In genomic region chr2:170973492-170974303, GRCh38 we compare ENCODE assay signal across 8 cellular contexts. TPM values are rescaled to one million over a fixed set of nuclear protein-coding genes. Genes with fewer than 3 reads are reported as not detected.
DNase-seq lines count a peak whose midpoint lies in the region; ATAC-seq and TF ChIP-seq lines count a peak whose summit lies in the region.

No MANE protein-coding gene starts in this region.

- no peaks in the 10 kb centered on the region for H3K27me3 Mint-ChIP-seq in T-helper 1 cell treated with Interleukin-12 subunit alpha and Interleukin-12 subunit beta and Interleukin-4 antibody, amounts not matched to agents 30 μg/mL and 1 μg/mL, for 36 hours (ENCODE audit: low read depth)

- no peaks in the 10 kb centered on the region for H3K36me3 Mint-ChIP-seq in T-helper 1 cell treated with Interleukin-12 subunit alpha and Interleukin-12 subunit beta and Interleukin-4 antibody, amounts not matched to agents 30 μg/mL and 1 μg/mL, for 36 hours (ENCODE audit: low read depth)

- no peaks in the 10 kb centered on the region for H3K36me3 ChIP-seq in uterus

- peak; percentile 95 to 96 for ATAC-seq in right cardiac atrium

- no peaks in the 10 kb centered on the region for H3K27me3 ChIP-seq in right cardiac atrium (ENCODE audit: control insufficient read depth, insufficient read depth)
- no peaks in the 10 kb centered on the region for H3K27me3 ChIP-seq in uterus

- DNase-seq in HFF-Myc (ENCODE audit: extremely low read depth, low read depth) (peak; percentile 50), MV-4-11 (lab: John Stamatoyannopoulos, UW) (peak; percentile 53), right cardiac atrium (peak; percentile 86 to 95 (median 94)), pulmonary artery endothelial cell (ENCODE audit: low read depth, low spot score) (peak; percentile 39), uterus (peak; percentile 80 to 87)

- intact Hi-C loops in right cardiac atrium (cut with DNase I) (loop anchor here (2.0 to 5.0 kb wide), 3 partner anchors 189 to 444 kb away; partner anchors contain the start of gene TLK1 (in 1 of the 4)), uterus (cut with DNase I; ENCODE audit: low total_unique reads) (loop anchor here (5.0 kb wide), 1 partner anchor 449 kb away; no protein-coding TSS in a partner anchor)

- H3K4me1 ChIP-seq in right cardiac atrium (ENCODE audit: control insufficient read depth, insufficient read depth, low read length) (no peaks in the 10 kb centered on the region), uterus (no peaks in the 10 kb centered on the region)

- peak; percentile 39 to 49 for TF ChIP-seq POLR2A in uterus (IDR thresholded peaks at IDR 0.05)

- H3K9me3 ChIP-seq in right cardiac atrium (ENCODE audit: control insufficient read depth, low read length) (no peaks in the 10 kb centered on the region), uterus (no peaks in the 10 kb centered on the region)

- 5% methylated on average over 67 of the region's 67 CpGs for WGBS in right cardiac atrium

- peak; percentile 80; the same call in 2 of the 3 replicates for TF ChIP-seq CTCF in GM12872 (IDR thresholded peaks at IDR 0.05; ENCODE audit: insufficient read depth, low read depth, low read length)
- peak; percentile 73 for TF ChIP-seq CTCF in HFF-Myc (IDR thresholded peaks at IDR 0.05; ENCODE audit: low read depth, low read length, missing control alignments)
- peak; percentile 85 to 99 (median 98) for TF ChIP-seq CTCF in uterus (IDR thresholded peaks at IDR 0.05)

- H3K4me3 ChIP-seq in HFF-Myc (replicated peaks; ENCODE audit: low read depth, low read length) (peak overlapping the region; percentile 56), right cardiac atrium (ENCODE audit: low read length) (peak overlapping the region; percentile 77), uterus (peak overlapping the region; percentile 63 to 71)

- peaks cover 4% of the 10 kb centered on the region for H3K4me1 Mint-ChIP-seq in T-helper 1 cell treated with Interleukin-12 subunit alpha and Interleukin-12 subunit beta and Interleukin-4 antibody, amounts not matched to agents 30 μg/mL and 1 μg/mL, for 36 hours (ENCODE audit: low read depth)

- H3K4me3 Mint-ChIP-seq in T-helper 1 cell treated with Interleukin-12 subunit alpha and Interleukin-12 subunit beta and Interleukin-4 antibody, amounts not matched to agents 30 μg/mL and 1 μg/mL, for 36 hours, result peak overlapping the region; percentile 73

- H3K27ac ChIP-seq in angular gyrus (ENCODE audit: low read depth, low read length) (peak overlapping the region; percentile 52), right cardiac atrium (ENCODE audit: low read length) (peak overlapping the region; percentile 39), uterus (peak overlapping the region; percentile 86 to 88)

- no peaks in the 10 kb centered on the region for H3K9me3 Mint-ChIP-seq in T-helper 1 cell treated with Interleukin-12 subunit alpha and Interleukin-12 subunit beta and Interleukin-4 antibody, amounts not matched to agents 30 μg/mL and 1 μg/mL, for 36 hours

- H3K27ac Mint-ChIP-seq in T-helper 1 cell treated with Interleukin-12 subunit alpha and Interleukin-12 subunit beta and Interleukin-4 antibody, amounts not matched to agents 30 μg/mL and 1 μg/mL, for 36 hours, result no peak overlapping the region

RNA-seq across cellular contexts. Expression of gene GORASP2, which starts 44.6 kb away (rescaled TPM):
- total RNA-seq in right cardiac atrium (10 to 100 TPM; 67.0 to 74.7 (median 69.2) TPM), pulmonary artery endothelial cell (29.5 and 36.8 TPM in 2 replicates), uterus (100 to 1,000 TPM in 1 of 4 donors, 10 to 100 TPM in 3; 23.1 to 116 (median 65.4) TPM)
- polyA plus RNA-seq in right cardiac atrium, result 39.5 TPM

Comparison
In these comparisons a context has a peak if more than half of its experiments do, and no peak if none do; other contexts are left out.
1. Peak in every context shown above with its lines: DNase-seq, ATAC-seq, H3K4me3 ChIP-seq and H3K27ac ChIP-seq.
2. DNase-seq: peak in every context shown above with its lines; median percentile 94 in right cardiac atrium; 84 in uterus; 53 in MV-4-11; 50 in HFF-Myc; 39 in pulmonary artery endothelial cell.